ENCODE assay signal across 18 cellular contexts in genomic region chr2:217980036-217980435, GRCh38. TPM values are rescaled to one million over a fixed set of nuclear protein-coding genes. Genes with fewer than 3 reads are reported as not detected.
A peak's percentile ranks its signal among the peaks of the same experiment; 100 is the strongest.
DNase-seq lines count a peak whose midpoint lies in the region; ATAC-seq and TF ChIP-seq lines count a peak whose summit lies in the region.
"Had no signal": no experiment of that assay in that cellular context is flagged by ENCODE, and none has a peak within 500 bp of the region (broad histone marks: within the 10 kb centered on the region; RNA-seq: fewer than 3 reads in every experiment).

No MANE protein-coding gene starts in this region.

- peaks cover 9 to 47% of the 10 kb centered on the region in 2 donors for H3K4me1 ChIP-seq in muscle layer of duodenum (ENCODE audit: control insufficient read depth in 1 of 2, insufficient read depth in 2 of 2, low read length in 2 of 2)
- peaks cover 46 to 60% of the 10 kb centered on the region in 2 donors for H3K4me1 ChIP-seq in thyroid gland

- no peaks in the 10 kb centered on the region for H3K9me3 ChIP-seq in muscle layer of duodenum (ENCODE audit: control insufficient read depth in 1 of 2, low read length in 2 of 2)
- no peaks in the 10 kb centered on the region for H3K9me3 ChIP-seq in thyroid gland

- H3K4me1 Mint-ChIP-seq in HFFc6 (ENCODE audit: low read depth): peaks cover 24% of the 10 kb centered on the region
- H3K4me1 Mint-ChIP-seq in stimulated activated effector memory CD8-positive, alpha-beta T cell treated with anti-CD3 and anti-CD28 coated beads, Interleukin-12 subunit alpha, Interleukin-12 subunit beta, amount 100 ng/mL, for 72 hours: peaks cover 6% of the 10 kb centered on the region
- H3K4me1 Mint-ChIP-seq: activated B cell treated with CpG ODN at 0.5 μM for 24 hours had no signal

- intact Hi-C loops in thyroid gland (cut with DNase I): loop anchor here (5.0 kb wide), 1 partner anchor 33 kb away; no protein-coding TSS in a partner anchor

- H3K36me3 ChIP-seq in muscle layer of duodenum (ENCODE audit: control insufficient read depth in 1 of 2, insufficient read depth in 2 of 2, low read length in 2 of 2) (no peaks in the 10 kb centered on the region), thyroid gland (no peaks in the 10 kb centered on the region)

- H3K27me3 Mint-ChIP-seq in HFFc6 (ENCODE audit: insufficient read depth): no peaks in the 10 kb centered on the region; the same call in 1 of the 2 replicates
- H3K27me3 Mint-ChIP-seq: activated B cell treated with CpG ODN at 0.5 μM for 24 hours had no signal

- peak overlapping the region; percentile 74 for H3K27ac Mint-ChIP-seq in HFFc6
- no peak overlapping the region for H3K27ac Mint-ChIP-seq in stimulated activated effector memory CD8-positive, alpha-beta T cell treated with anti-CD3 and anti-CD28 coated beads, Interleukin-12 subunit alpha, Interleukin-12 subunit beta, amount 100 ng/mL, for 72 hours
- H3K27ac Mint-ChIP-seq: activated B cell treated with CpG ODN at 0.5 μM for 24 hours; dendritic cell treated with granulocyte-macrophage colony-stimulating factor and Interleukin-4, amounts not matched to agents 40 ng/mL and 50 ng/mL, for 4 days; naive B cell had no signal

- TF ChIP-seq POLR2A in thyroid gland (IDR thresholded peaks at IDR 0.05): no peak

- H3K36me3 Mint-ChIP-seq in HFFc6 (ENCODE audit: low read depth): peaks cover 18% of the 10 kb centered on the region
- H3K36me3 Mint-ChIP-seq in stimulated activated effector memory CD8-positive, alpha-beta T cell treated with anti-CD3 and anti-CD28 coated beads, Interleukin-12 subunit alpha, Interleukin-12 subunit beta, amount 100 ng/mL, for 72 hours: no peaks in the 10 kb centered on the region
- H3K36me3 Mint-ChIP-seq: naive B cell had no signal

- peak; percentile 29 for DNase-seq in HFFc6
- peak; percentile 17 for DNase-seq in glomerular visceral epithelial cell (ENCODE audit: extremely low spot score)
- DNase-seq in thyroid gland: peak in 1 of 2 donors; percentile 38
- no peak for DNase-seq in pons (ENCODE audit: low spot score)
- DNase-seq in cerebellar nuclear complex (lab: John Stamatoyannopoulos, UW): no peak
- DNase-seq in stimulated activated effector memory CD8-positive, alpha-beta T cell treated with anti-CD3 and anti-CD28 coated beads, Interleukin-12 subunit alpha, Interleukin-12 subunit beta, amount 100 ng/mL, for 72 hours (ENCODE audit: low spot score in 2 of 2): no peak
- no peak for DNase-seq in NCI-H524 treated with DMSO at 0.1 percent for 48 hours (lab: John Stamatoyannopoulos, UW)
- DNase-seq: activated B cell treated with CpG ODN at 0.5 μM for 24 hours; activated CD8-positive, alpha-beta memory T cell treated with anti-CD3 and anti-CD28 coated beads, Interleukin-2, amount 50 U/mL, for 48 hours; naive B cell; NCI-H1436 treated with DMSO at 0.1 percent for 48 hours; NCI-H446 treated with DMSO at 0.1 percent for 48 hours; OCI-M1; small intestine; trophoblast cell had no signal

- H3K9me3 Mint-ChIP-seq in HFFc6: no peaks in the 10 kb centered on the region
- H3K9me3 Mint-ChIP-seq in stimulated activated effector memory CD8-positive, alpha-beta T cell treated with anti-CD3 and anti-CD28 coated beads, Interleukin-12 subunit alpha, Interleukin-12 subunit beta, amount 100 ng/mL, for 72 hours: no peaks in the 10 kb centered on the region
- H3K9me3 Mint-ChIP-seq: activated B cell treated with CpG ODN at 0.5 μM for 24 hours; dendritic cell treated with granulocyte-macrophage colony-stimulating factor and Interleukin-4, amounts not matched to agents 40 ng/mL and 50 ng/mL, for 4 days had no signal

- TF ChIP-seq CTCF in HFFc6 (IDR thresholded peaks at IDR 0.05) (no peak), thyroid gland (IDR thresholded peaks at IDR 0.05) (no peak)

- no peak overlapping the region for H3K4me3 Mint-ChIP-seq in HFFc6
- no peak overlapping the region for H3K4me3 Mint-ChIP-seq in stimulated activated effector memory CD8-positive, alpha-beta T cell treated with anti-CD3 and anti-CD28 coated beads, Interleukin-12 subunit alpha, Interleukin-12 subunit beta, amount 100 ng/mL, for 72 hours
- H3K4me3 Mint-ChIP-seq: activated B cell treated with CpG ODN at 0.5 μM for 24 hours; dendritic cell treated with granulocyte-macrophage colony-stimulating factor and Interleukin-4, amounts not matched to agents 40 ng/mL and 50 ng/mL, for 4 days; naive B cell had no signal

- H3K4me3 ChIP-seq in muscle layer of duodenum (ENCODE audit: low read depth in 1 of 2, low read length in 2 of 2): no peak overlapping the region
- H3K4me3 ChIP-seq in thyroid gland (replicated peaks in 1 of 3): no peak overlapping the region

- WGBS in thyroid gland, 2 donors: 58 to 60% methylated on average over 5 of the region's 5 CpGs

- peak overlapping the region; percentile 20 for H3K27ac ChIP-seq in muscle layer of duodenum (ENCODE audit: low read length)
- peak overlapping the region; percentile 76 to 93 (median 86) for H3K27ac ChIP-seq in thyroid gland
- H3K27ac ChIP-seq: KMS-11 had no signal

- H3K27me3 ChIP-seq in muscle layer of duodenum (ENCODE audit: low read depth, low read length): no peaks in the 10 kb centered on the region
- no peaks in the 10 kb centered on the region for H3K27me3 ChIP-seq in thyroid gland

- ATAC-seq in stimulated activated effector memory CD8-positive, alpha-beta T cell treated with anti-CD3 and anti-CD28 coated beads, Interleukin-12 subunit alpha, Interleukin-12 subunit beta, amount 100 ng/mL, for 72 hours: no peak

RNA-seq across cellular contexts. Expression of gene TNS1, which starts 22.8 kb away (rescaled TPM):
- total RNA-seq in HFFc6 (2021; fragmentation: NEBNext Ultra II Directional; extraction: Animal tissue kit (Norgen Biotek cat#: 25700)): 100 to 1,000 TPM; 113 to 139 (median 126) TPM
- total RNA-seq in thyroid gland: 100 to 1,000 TPM; 169 to 316 (median 229) TPM

Comparison
In these comparisons a context has a peak if more than half of its experiments do, and no peak if none do; other contexts are left out.
1. DNase-seq: peak in HFFc6 (single experiment) and glomerular visceral epithelial cell (single experiment); none in pons (single experiment), cerebellar nuclear complex (0 of 2), stimulated activated effector memory CD8-positive, alpha-beta T cell treated with anti-CD3 and anti-CD28 coated beads, Interleukin-12 subunit alpha, Interleukin-12 subunit beta, amount 100 ng/mL, for 72 hours (0 of 2) and NCI-H524 treated with DMSO at 0.1 percent for 48 hours (single experiment).